8 cellular contexts compared by ENCODE assay signal in genomic region chr13:54337526-54337925, GRCh38.
"Had no signal": no experiment of that assay in that cellular context is flagged by ENCODE, and none has a peak within 500 bp of the region (broad histone marks: within the 10 kb centered on the region; RNA-seq: fewer than 3 reads in every experiment).

No MANE protein-coding gene starts in this region.

- H3K27ac ChIP-seq: GM23248, HL-60 had no signal

- DNase-seq: GM23248, GOT3, HFFc6 had no signal

- H3K4me1 ChIP-seq: HAP-1 had no signal

- H3K9ac ChIP-seq: GM23248 had no signal

- H2AFZ ChIP-seq: GM23248 had no signal

- H3K4me3 ChIP-seq: GM23248, HAP-1 had no signal

- H3K9me3 ChIP-seq: HAP-1 had no signal

- H3K27ac Mint-ChIP-seq: HFFc6, IgD-negative memory B cell had no signal

- H3K4me1 Mint-ChIP-seq: IgD-negative memory B cell had no signal

- H3K4me3 Mint-ChIP-seq: HFFc6, IgD-negative memory B cell had no signal

- H3K27me3 Mint-ChIP-seq: IgD-negative memory B cell had no signal

- H3K36me3 ChIP-seq: HAP-1 had no signal

- ATAC-seq: HCT116, HepG2 had no signal

- H3K36me3 Mint-ChIP-seq: IgD-negative memory B cell had no signal
